In genomic region chr17:58989629-58990028, GRCh38 we compare ENCODE assay signal across 26 cellular contexts.
"Had no signal": no experiment of that assay in that cellular context is flagged by ENCODE, and none has a peak within 500 bp of the region (broad histone marks: within the 10 kb centered on the region; RNA-seq: fewer than 3 reads in every experiment).

No MANE protein-coding gene starts in this region.

- DNase-seq: colonic mucosa; cortex of kidney; effector CD8-positive, alpha-beta T cell; effector memory CD8-positive, alpha-beta T cell; endodermal cell; erythroblast; esophagus squamous epithelium; foreskin fibroblast; foreskin melanocyte; heart left ventricle; hypothalamus; immature natural killer cell; islet precursor cell; kidney; kidney glomerular epithelial cell; left colon; left ventricle myocardium inferior; lower lobe of right lung; mesenchymal stem cell; mucosa of descending colon; naive B cell had no signal

- H3K4me3 Mint-ChIP-seq: dendritic cell treated with granulocyte-macrophage colony-stimulating factor and Interleukin-4, amounts not matched to agents 40 ng/mL and 50 ng/mL, for 4 days; effector memory CD8-positive, alpha-beta T cell; endodermal cell; immature natural killer cell; mesothelial cell of epicardium had no signal

- H3K27ac Mint-ChIP-seq: dendritic cell treated with granulocyte-macrophage colony-stimulating factor and Interleukin-4, amounts not matched to agents 40 ng/mL and 50 ng/mL, for 4 days; effector memory CD8-positive, alpha-beta T cell; endodermal cell; immature natural killer cell; mesothelial cell of epicardium had no signal

- ATAC-seq: effector memory CD8-positive, alpha-beta T cell; esophagus mucosa; gastroesophageal sphincter; heart left ventricle; left colon; left lobe of liver; lower lobe of right lung; mucosa of descending colon had no signal

- H3K27me3 Mint-ChIP-seq: dendritic cell treated with granulocyte-macrophage colony-stimulating factor and Interleukin-4, amounts not matched to agents 40 ng/mL and 50 ng/mL, for 4 days; effector memory CD8-positive, alpha-beta T cell; naive B cell had no signal

- H3K9me3 Mint-ChIP-seq: dendritic cell treated with granulocyte-macrophage colony-stimulating factor and Interleukin-4, amounts not matched to agents 40 ng/mL and 50 ng/mL, for 4 days; effector memory CD8-positive, alpha-beta T cell; immature natural killer cell; naive B cell had no signal

- H3K4me1 Mint-ChIP-seq: immature natural killer cell had no signal
